Comparison of ENCODE assay signal across 1 cellular context in genomic region chr10:72015868-72016267, GRCh38.
A peak's percentile ranks its signal among the peaks of the same experiment; 100 is the strongest.
TF ChIP-seq lines count a peak whose summit lies in the region.

No MANE protein-coding gene starts in this region.

TF ChIP-seq in HepG2, 621 proteins besides CTCF, POLR2A, EP300 and RAD21:
- TF ChIP-seq PCBP2 (optimal IDR thresholded peaks at IDR 0.05; ENCODE audit: low read depth, low read length, poor library complexity, severe bottlenecking) (peak; percentile 18), MLXIP (CRISPR knock-in tag; IDR thresholded peaks at IDR 0.05; ENCODE audit: borderline replicate concordance) (no peak), PPARG (CRISPR knock-in tag; conservative IDR thresholded peaks at IDR 0.05) (0 out of 2 replicates have a peak, but pooled peaks have one; percentile 23), HOMEZ (CRISPR knock-in tag; IDR thresholded peaks at IDR 0.05; ENCODE audit: low read depth) (no peak), PRDM15 (CRISPR knock-in tag; IDR thresholded peaks at IDR 0.05) (no peak), TARDBP (CRISPR knock-in tag; IDR thresholded peaks at IDR 0.05) (no peak)
